In genomic region chr19:42066075-42066754, GRCh38 we compare ENCODE assay signal across 9 cellular contexts. TPM values are rescaled to one million over a fixed set of nuclear protein-coding genes. Genes with fewer than 3 reads are reported as not detected.
DNase-seq lines count a peak whose midpoint lies in the region; ATAC-seq and TF ChIP-seq lines count a peak whose summit lies in the region.
"Had no signal": no experiment of that assay in that cellular context is flagged by ENCODE, and none has a peak within 500 bp of the region (broad histone marks: within the 10 kb centered on the region; RNA-seq: fewer than 3 reads in every experiment).

No MANE protein-coding gene starts in this region.

- no peaks in the 10 kb centered on the region for H3K4me1 ChIP-seq in DND-41 (ENCODE audit: insufficient read depth, low read length)

- H2AFZ ChIP-seq in DND-41 (ENCODE audit: low read depth, low read length) = no peak overlapping the region

- peaks cover 3% of the 10 kb centered on the region for H3K27me3 ChIP-seq in DND-41 (ENCODE audit: insufficient read depth, low read length, poor library complexity)
- H3K27me3 ChIP-seq in MG63 = peaks cover 12% of the 10 kb centered on the region
- no peaks in the 10 kb centered on the region for H3K27me3 ChIP-seq in WERI-Rb-1 (ENCODE audit: insufficient read depth, low read depth, severe bottlenecking)

- no peak overlapping the region for H3K4me2 ChIP-seq in DND-41 (ENCODE audit: insufficient read depth, low read length)
- H3K4me2 ChIP-seq: smooth muscle cell had no signal

- H3K36me3 ChIP-seq in DND-41 (ENCODE audit: insufficient read depth, low read length) (no peaks in the 10 kb centered on the region), MG63 (no peaks in the 10 kb centered on the region), WERI-Rb-1 (peaks cover 34% of the 10 kb centered on the region)

- TF ChIP-seq CTCF in DND-41 (IDR thresholded peaks at IDR 0.05; ENCODE audit: borderline replicate concordance, extremely low read depth, low read length, poor library complexity, severe bottlenecking) = no peak
- TF ChIP-seq CTCF in WERI-Rb-1 (IDR thresholded peaks at IDR 0.05; ENCODE audit: low read depth, low read length) = no peak

- H4K20me1 ChIP-seq in DND-41 (ENCODE audit: insufficient read depth, low read length) = no peaks in the 10 kb centered on the region

- peak; percentile 63; the same call in 2 of the 3 replicates for ATAC-seq in DND-41 (ENCODE audit: insufficient read depth, low read depth)

- DNase-seq in DND-41 (peak; percentile 61), MG63 (peak; percentile 43), WERI-Rb-1 (peak; percentile 62), middle frontal gyrus (ENCODE audit: extremely low spot score, low spot score) (peak; percentile 6), H4 (ENCODE audit: low spot score) (no peak), cortex of kidney (lab: John Stamatoyannopoulos, UW) (no peak), NCI-H2171 (lab: John Stamatoyannopoulos, UW) (no peak)
- DNase-seq: activated CD4-positive, alpha-beta T cell treated with anti-CD3 and anti-CD28 coated beads for 1 hour had no signal

- H3K9ac ChIP-seq in DND-41 (ENCODE audit: low read depth, low read length) = no peak overlapping the region

- H3K4me3 ChIP-seq in DND-41 (ENCODE audit: low read depth in 1 of 2, low read length in 2 of 2) (no peak overlapping the region), MG63 (no peak overlapping the region), WERI-Rb-1 (ENCODE audit: low read depth, low read length) (no peak overlapping the region)
- H3K4me3 ChIP-seq: smooth muscle cell had no signal

- H3K27ac ChIP-seq in DND-41 (ENCODE audit: low read length) (no peak overlapping the region), WERI-Rb-1 (no peak overlapping the region)

- H3K9me3 ChIP-seq in DND-41 (ENCODE audit: insufficient read depth, low read length, severe bottlenecking) = no peaks in the 10 kb centered on the region
- H3K9me3 ChIP-seq in MG63 = no peaks in the 10 kb centered on the region
- no peaks in the 10 kb centered on the region for H3K9me3 ChIP-seq in WERI-Rb-1 (ENCODE audit: severe bottlenecking)

- no peaks in the 10 kb centered on the region for H3K79me2 ChIP-seq in DND-41 (ENCODE audit: insufficient read depth, low read length)

RNA-seq across cellular contexts. Expression of gene GRIK5, which starts 3.8 kb away (rescaled TPM):
- total RNA-seq in MG63 (2014; rRNA removed; shearing (Covaris generic); ENCODE audit: low replicate concordance) = not detected in 2 replicates
- total RNA-seq in H4 (2014; rRNA removed; shearing (Covaris generic)) = 0.12 TPM in 1 of 2 replicates, not detected in the other

RNA-seq across cellular contexts. Expression of gene ZNF574, which starts 9.8 kb away (rescaled TPM):
- 18.8 and 20.4 TPM in 2 replicates for total RNA-seq in MG63 (2014; rRNA removed; shearing (Covaris generic); ENCODE audit: low replicate concordance)
- total RNA-seq in H4 (2014; rRNA removed; shearing (Covaris generic)) = 11.8 and 15.8 TPM in 2 replicates

Comparison
In these comparisons a context has a peak if more than half of its experiments do, and no peak if none do; other contexts are left out.
1. DNase-seq: peak in DND-41 (single experiment), MG63 (single experiment), WERI-Rb-1 (single experiment) and middle frontal gyrus (single experiment); none in H4 (single experiment), cortex of kidney (single experiment) and NCI-H2171 (single experiment).